In genomic region chr3:141652349-141652748, GRCh38 we compare ENCODE assay signal across 19 cellular contexts.
DNase-seq lines count a peak whose midpoint lies in the region; ATAC-seq, FAIRE-seq and TF ChIP-seq lines count a peak whose summit lies in the region.
"Had no signal": no experiment of that assay in that cellular context is flagged by ENCODE, and none has a peak within 500 bp of the region (broad histone marks: within the 10 kb centered on the region; RNA-seq: fewer than 3 reads in every experiment).

No MANE protein-coding gene starts in this region.

- no TSS peak for BruUV-seq in K562 (replicated peaks; lab: Mats Ljungman, UMichigan)

- H3K27me3 ChIP-seq in K562 (ENCODE audit: control insufficient read depth in 2 of 2, insufficient read depth in 2 of 2, low read length in 2 of 2) = no peaks in the 10 kb centered on the region
- peaks cover 0 to 8% (median 0%) of the 10 kb centered on the region in 3 experiments for H3K27me3 ChIP-seq in neuronal stem cell (ENCODE audit: control insufficient read depth in 3 of 3, insufficient read depth in 3 of 3, low read depth in 1 of 3, low read length in 3 of 3)
- no peaks in the 10 kb centered on the region for H3K27me3 ChIP-seq in sigmoid colon
- no peaks in the 10 kb centered on the region for H3K27me3 ChIP-seq in uterus
- H3K27me3 ChIP-seq in testis = no peaks in the 10 kb centered on the region

- H3K4me1 ChIP-seq in K562 (replicated peaks in 1 of 2; ENCODE audit: control insufficient read depth in 2 of 2, insufficient read depth in 2 of 2, low read length in 2 of 2) (peaks cover 4 to 30% of the 10 kb centered on the region in 2 experiments; a peak in 3 of 5 replicates), neuronal stem cell (ENCODE audit: control insufficient read depth in 2 of 2, insufficient read depth in 1 of 2, low read depth in 1 of 2, low read length in 2 of 2) (no peaks in the 10 kb centered on the region), sigmoid colon (peaks cover 0 to 88% (median 77%) of the 10 kb centered on the region in 4 donors), uterus (no peaks in the 10 kb centered on the region), testis (no peaks in the 10 kb centered on the region)

- H3K79me2 ChIP-seq in K562 (ENCODE audit: control insufficient read depth, insufficient read depth, low read length) = no peaks in the 10 kb centered on the region

- H3K4me3 ChIP-seq in K562 (no peak overlapping the region), neuronal stem cell (ENCODE audit: low read length in 2 of 2) (no peak overlapping the region), sigmoid colon (no peak overlapping the region), uterus (no peak overlapping the region), testis (no peak overlapping the region)

- no peak overlapping the region for H3K9ac ChIP-seq in K562 (ENCODE audit: insufficient read depth in 1 of 2, low read depth in 2 of 2, low read length in 2 of 2)
- no peak overlapping the region for H3K9ac ChIP-seq in neuronal stem cell (ENCODE audit: low read depth, low read length, poor library complexity)

- ATAC-seq in K562 (peak; percentile 48), GM21619 (IDR thresholded peaks at IDR 0.05; ENCODE audit: unreplicated experiment) (no peak)

- no peak for DNase-seq in K562 (ENCODE audit: extremely low read depth in 1 of 4, low spot score in 3 of 4)
- DNase-seq in neuronal stem cell (ENCODE audit: low spot score) = no peak
- no peak for DNase-seq in sigmoid colon
- DNase-seq in uterus = no peak
- DNase-seq in testis = no peak
- DNase-seq in NCI-H82 (lab: John Stamatoyannopoulos, UW) = no peak
- DNase-seq: C1 segment of cervical spinal cord; Calu3; CD4-positive, alpha-beta memory T cell; COR-L47; DMS53; DMS79 treated with DMSO at 0.1 percent for 48 hours; GF-D8; H7; HCEC 1CT had no signal

- H3K27ac ChIP-seq in K562 (ENCODE audit: extremely low read depth, low read depth, low read length) = no peak overlapping the region
- no peak overlapping the region for H3K27ac ChIP-seq in neuronal stem cell (replicated peaks; ENCODE audit: low read length)
- H3K27ac ChIP-seq in sigmoid colon = peak overlapping the region in 3 of 4 donors; percentile 74 to 93 (median 82)
- H3K27ac ChIP-seq in uterus = peak overlapping the region; percentile 4 to 40
- H3K27ac ChIP-seq in testis = no peak overlapping the region

- no peaks in the 10 kb centered on the region for H3K36me3 ChIP-seq in K562 (ENCODE audit: control insufficient read depth, insufficient read depth, low read length)
- H3K36me3 ChIP-seq in neuronal stem cell (replicated peaks in 1 of 2; ENCODE audit: control insufficient read depth in 2 of 2, insufficient read depth in 2 of 2, low read length in 2 of 2) = no peaks in the 10 kb centered on the region
- H3K36me3 ChIP-seq in sigmoid colon = no peaks in the 10 kb centered on the region
- no peaks in the 10 kb centered on the region for H3K36me3 ChIP-seq in uterus
- no peaks in the 10 kb centered on the region for H3K36me3 ChIP-seq in testis (ENCODE audit: low read depth, missing control alignments)

- TF ChIP-seq CTCF in K562 (IDR thresholded peaks at IDR 0.05 in 2 of 3, conservative IDR thresholded peaks at IDR 0.05 in 1 of 3; ENCODE audit: insufficient read depth in 2 of 3, low read depth in 1 of 3, low read length in 3 of 3) = no peak
- TF ChIP-seq CTCF in sigmoid colon (IDR thresholded peaks at IDR 0.05) = no peak
- no peak for TF ChIP-seq CTCF in uterus (IDR thresholded peaks at IDR 0.05)
- TF ChIP-seq CTCF in testis (IDR thresholded peaks at IDR 0.05) = no peak

- H2AFZ ChIP-seq in K562 (ENCODE audit: low read depth, low read length) (peak overlapping the region; percentile 42), neuronal stem cell (ENCODE audit: low read length) (no peak overlapping the region)

- no peaks in the 10 kb centered on the region for H3K9me3 ChIP-seq in K562 (replicated peaks; ENCODE audit: control insufficient read depth, insufficient read depth, low read depth, low read length)
- H3K9me3 ChIP-seq in neuronal stem cell (replicated peaks in 1 of 2; ENCODE audit: control insufficient read depth in 2 of 2, insufficient read depth in 1 of 2, low read depth in 1 of 2, low read length in 2 of 2) = peaks cover 0 to 7% of the 10 kb centered on the region in 2 donors
- no peaks in the 10 kb centered on the region for H3K9me3 ChIP-seq in sigmoid colon
- no peaks in the 10 kb centered on the region for H3K9me3 ChIP-seq in uterus
- H3K9me3 ChIP-seq in testis = no peaks in the 10 kb centered on the region

- TF ChIP-seq POLR2A in K562 (conservative IDR thresholded peaks at IDR 0.05) (no peak), sigmoid colon (IDR thresholded peaks at IDR 0.05) (no peak), uterus (IDR thresholded peaks at IDR 0.05) (no peak), testis (IDR thresholded peaks at IDR 0.05) (no peak)

- no peaks in the 10 kb centered on the region for H3K79me1 ChIP-seq in neuronal stem cell (ENCODE audit: low read depth, low read length)

- H3K23ac ChIP-seq in neuronal stem cell (ENCODE audit: low read depth, low read length, poor library complexity) = no peak overlapping the region

- no peak overlapping the region for H2BK5ac ChIP-seq in neuronal stem cell (ENCODE audit: low read length)

- no peak for FAIRE-seq in K562 (lab: Jason Lieb, UNC)
- FAIRE-seq: GM12891, GM18507, H1 had no signal

- POLR2A ChIA-PET in K562 (lab: Yijun Ruan, JAX) = no interaction called here

- H3K4ac ChIP-seq in neuronal stem cell (ENCODE audit: low read length) = no peak overlapping the region

- in situ Hi-C loops in K562 (cut with MboI) = no loop called here

- no peaks in the 10 kb centered on the region for H3K9me1 ChIP-seq in K562 (ENCODE audit: control insufficient read depth, insufficient read depth, low read length)

- CTCF ChIA-PET in K562 (lab: Yijun Ruan, JAX; ENCODE audit: low intra/inter-chr PET ratio) = no interaction called here

- H3K18ac ChIP-seq in neuronal stem cell (ENCODE audit: low read length) = peak overlapping the region; percentile 1

- H4K20me1 ChIP-seq in K562 (replicated peaks; ENCODE audit: control insufficient read depth, insufficient read depth, low read length) = no peaks in the 10 kb centered on the region

- H3K4me2 ChIP-seq in K562 (ENCODE audit: insufficient read depth, low read length) (peak overlapping the region; percentile 15; the same call in 1 of the 2 replicates), neuronal stem cell (ENCODE audit: insufficient read depth, low read length, poor library complexity, severe bottlenecking) (no peak overlapping the region)

- intact Hi-C loops in K562 (cut with micrococcal nuclease) (no loop called here), sigmoid colon (cut with DNase I) (loop anchor here (10.0 kb wide), 1 partner anchor 572 kb away; the partner anchor contains the start of gene GK5), uterus (cut with DNase I; ENCODE audit: low total_unique reads) (no loop called here), testis (cut with DNase I; ENCODE audit: low total_unique reads) (no loop called here)

- 50% methylated on average over 5 of the region's 5 CpGs for WGBS in K562 (ENCODE audit: insufficient coverage, low coverage, missing lambda C conversion rate)
- WGBS in neuronal stem cell (ENCODE audit: extremely low coverage in 2 of 2, insufficient read length in 2 of 2, insufficient replicate concordance in 1 of 2), 2 donors = no CpG with 5 or more reads among the region's 5 CpGs
- WGBS in sigmoid colon, 2 donors = 93% methylated on average over 5 of the region's 5 CpGs
- 93 to 100% methylated on average over 5 of the region's 5 CpGs for WGBS in testis, 2 donors

- H2AK5ac ChIP-seq in neuronal stem cell (ENCODE audit: low read depth, low read length) = no peak overlapping the region

- H4K8ac ChIP-seq in neuronal stem cell (ENCODE audit: low read depth, low read length) = no peak overlapping the region

- H2BK120ac ChIP-seq in neuronal stem cell (ENCODE audit: low read depth, low read length) = no peak overlapping the region

- no peak for TF ChIP-seq RAD21 in K562 (CRISPR knock-in tag; conservative IDR thresholded peaks at IDR 0.05 in 1 of 2, IDR thresholded peaks at IDR 0.05 in 1 of 2)

- H2BK12ac ChIP-seq in neuronal stem cell (ENCODE audit: low read length) = no peak overlapping the region

- no peak overlapping the region for H2BK15ac ChIP-seq in neuronal stem cell (ENCODE audit: low read length)

- no peak overlapping the region for H3K14ac ChIP-seq in neuronal stem cell (ENCODE audit: low read length)

- TF ChIP-seq EP300 in K562 (IDR thresholded peaks at IDR 0.05; ENCODE audit: low read length) (no peak), sigmoid colon (IDR thresholded peaks at IDR 0.05) (no peak)

- no peak overlapping the region for H4K91ac ChIP-seq in neuronal stem cell (ENCODE audit: low read depth, low read length, poor library complexity)

TF ChIP-seq in K562, 482 proteins besides CTCF, POLR2A, EP300 and RAD21 (continues in another document):
- TF ChIP-seq DDX20 (tag; IDR thresholded peaks at IDR 0.05; ENCODE audit: low read depth) (peak; percentile 78), THAP12 (CRISPR knock-in tag; IDR thresholded peaks at IDR 0.05) (no peak), CXXC5 (CRISPR knock-in tag; IDR thresholded peaks at IDR 0.05) (0 out of 2 replicates have a peak, but pooled peaks have one; percentile 18), ZNF511 (CRISPR knock-in tag; IDR thresholded peaks at IDR 0.05) (no peak), KDM2B (CRISPR knock-in tag; IDR thresholded peaks at IDR 0.05) (no peak), MCM5 (IDR thresholded peaks at IDR 0.05; ENCODE audit: low read depth) (no peak), PHB2 (IDR thresholded peaks at IDR 0.05; ENCODE audit: low read depth) (no peak)

Comparison
In these comparisons a context has a peak if more than half of its experiments do, and no peak if none do; other contexts are left out.
1. H3K27ac ChIP-seq: peak in sigmoid colon (3 of 4) and uterus (2 of 2); none in K562 (single experiment), neuronal stem cell (single experiment) and testis (0 of 2).